ENCODE assay signal across 17 cellular contexts in the genomic region with DNA sequence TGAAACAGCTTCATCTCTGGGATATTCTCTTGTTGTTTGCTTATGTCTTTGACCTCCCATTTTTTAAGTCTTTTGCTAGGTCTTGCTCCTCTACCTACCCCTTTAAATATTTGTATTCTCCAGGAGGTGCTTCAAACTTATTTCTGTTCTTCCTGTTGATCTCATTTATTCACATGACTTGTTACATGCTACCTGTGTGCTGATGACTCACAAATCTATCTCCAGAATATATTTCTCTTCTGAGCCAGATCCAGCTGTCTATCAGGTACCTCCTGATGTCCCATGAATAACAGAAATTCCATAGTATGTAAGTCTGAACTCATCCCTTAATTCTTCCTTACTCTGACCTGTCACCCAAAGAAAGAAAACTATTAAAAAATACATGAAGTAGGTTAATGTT. TPM values are rescaled to one million over a fixed set of nuclear protein-coding genes. Genes with fewer than 3 reads are reported as not detected.
A peak's percentile ranks its signal among the peaks of the same experiment; 100 is the strongest.
DNase-seq lines count a peak whose midpoint lies in the region; ATAC-seq lines count a peak whose summit lies in the region.
"Had no signal": no experiment of that assay in that cellular context is flagged by ENCODE, and none has a peak within 500 bp of the region (broad histone marks: within the 10 kb centered on the region; RNA-seq: fewer than 3 reads in every experiment).

No MANE protein-coding gene starts in this region.

- peaks cover 33% of the 10 kb centered on the region for H3K4me1 Mint-ChIP-seq in activated CD4-positive, alpha-beta T cell treated with anti-CD3 and anti-CD28 coated beads, Interleukin-2, amount 10 ng/mL, durations not matched to agents 24 days and 14 days

- ATAC-seq in GM18502 (IDR thresholded peaks at IDR 0.05; ENCODE audit: poor library complexity, unreplicated experiment) (no peak), HG03045 (IDR thresholded peaks at IDR 0.05; ENCODE audit: unreplicated experiment) (no peak)

- no peaks in the 10 kb centered on the region for H3K36me3 ChIP-seq in endocrine pancreas (ENCODE audit: control insufficient read depth, insufficient read depth, low read length)

- no peaks in the 10 kb centered on the region for H3K9me3 ChIP-seq in endocrine pancreas (ENCODE audit: control insufficient read depth, low read length)
- H3K9me3 ChIP-seq: transverse colon had no signal

- no peak for DNase-seq in activated CD4-positive, alpha-beta T cell treated with anti-CD3 and anti-CD28 coated beads, Interleukin-2, amount 10 ng/mL, durations not matched to agents 24 days and 14 days
- DNase-seq in activated CD4-positive, alpha-beta T cell treated with anti-CD3 and anti-CD28 coated beads for 1 hour, result no peak
- DNase-seq in NCI-H226, result peak; percentile 48
- DNase-seq in renal cortical epithelial cell (ENCODE audit: low read depth), result peak; percentile 64
- no peak for DNase-seq in NCI-H1048 (lab: John Stamatoyannopoulos, UW)
- DNase-seq: activated CD4-positive, CD25-positive, alpha-beta regulatory T cell treated with anti-CD3 and anti-CD28 coated beads, Interleukin-2, amount 50 U/mL, for 72 hours; EL; glutamatergic neuron; midbrain; MV-4-11; NCI-H82; stimulated activated CD4-positive, alpha-beta T cell treated with anti-CD3 and anti-CD28 coated beads, Interleukin-4, amount 100 ng/mL, for 1 hour; T-helper 1 cell; transverse colon had no signal

- no peaks in the 10 kb centered on the region for H3K27me3 ChIP-seq in endocrine pancreas (ENCODE audit: control insufficient read depth, insufficient read depth, low read length)
- H3K27me3 ChIP-seq: transverse colon had no signal

- H3K4me3 ChIP-seq in endocrine pancreas (ENCODE audit: control insufficient read depth, insufficient read depth, low read length), result peak overlapping the region; percentile 20
- H3K4me3 ChIP-seq: transverse colon had no signal

- no peak overlapping the region for H3K4me3 Mint-ChIP-seq in activated CD4-positive, alpha-beta T cell treated with anti-CD3 and anti-CD28 coated beads, Interleukin-2, amount 10 ng/mL, durations not matched to agents 24 days and 14 days

- H3K27me3 Mint-ChIP-seq in activated CD4-positive, alpha-beta T cell treated with anti-CD3 and anti-CD28 coated beads, Interleukin-2, amount 10 ng/mL, durations not matched to agents 24 days and 14 days, result no peaks in the 10 kb centered on the region

- intact Hi-C loops in activated CD4-positive, alpha-beta T cell treated with anti-CD3 and anti-CD28 coated beads, Interleukin-2, amount 10 ng/mL, durations not matched to agents 24 days and 14 days (cut with micrococcal nuclease), result no loop called here

- peaks cover 26% of the 10 kb centered on the region for H3K36me3 Mint-ChIP-seq in activated CD4-positive, alpha-beta T cell treated with anti-CD3 and anti-CD28 coated beads, Interleukin-2, amount 10 ng/mL, durations not matched to agents 24 days and 14 days (ENCODE audit: low read depth)

- H3K9ac ChIP-seq in endocrine pancreas (ENCODE audit: control insufficient read depth, insufficient read depth, low read length), result no peak overlapping the region

- H3K27ac Mint-ChIP-seq in activated CD4-positive, alpha-beta T cell treated with anti-CD3 and anti-CD28 coated beads, Interleukin-2, amount 10 ng/mL, durations not matched to agents 24 days and 14 days, result peak overlapping the region; percentile 31

- H3K9me3 Mint-ChIP-seq in activated CD4-positive, alpha-beta T cell treated with anti-CD3 and anti-CD28 coated beads, Interleukin-2, amount 10 ng/mL, durations not matched to agents 24 days and 14 days, result peaks cover 8% of the 10 kb centered on the region

- H3K4me1 ChIP-seq in endocrine pancreas (ENCODE audit: control insufficient read depth, insufficient read depth, low read length), result peaks cover 16% of the 10 kb centered on the region

RNA-seq across cellular contexts. Expression of gene NIPBL, which starts 11.0 kb away (rescaled TPM):
- 49.3 and 49.6 TPM in 2 replicates for total RNA-seq in activated CD4-positive, alpha-beta T cell treated with anti-CD3 and anti-CD28 coated beads, Interleukin-2, amount 10 ng/mL, durations not matched to agents 24 days and 14 days
- total RNA-seq in renal cortical epithelial cell, result 16.0 and 56.5 TPM in 2 replicates

Comparison
In these comparisons a context has a peak if more than half of its experiments do, and no peak if none do; other contexts are left out.
1. DNase-seq: peak in NCI-H226 (single experiment) and renal cortical epithelial cell (single experiment); none in activated CD4-positive, alpha-beta T cell treated with anti-CD3 and anti-CD28 coated beads, Interleukin-2, amount 10 ng/mL, durations not matched to agents 24 days and 14 days (single experiment), activated CD4-positive, alpha-beta T cell treated with anti-CD3 and anti-CD28 coated beads for 1 hour (single experiment) and NCI-H1048 (single experiment).